19 cellular contexts compared by ENCODE assay signal in genomic region chr3:10274601-10275000, GRCh38. TPM values are rescaled to one million over a fixed set of nuclear protein-coding genes. Genes with fewer than 3 reads are reported as not detected.
DNase-seq lines count a peak whose midpoint lies in the region; ATAC-seq and TF ChIP-seq lines count a peak whose summit lies in the region.
"Had no signal": no experiment of that assay in that cellular context is flagged by ENCODE, and none has a peak within 500 bp of the region (broad histone marks: within the 10 kb centered on the region; RNA-seq: fewer than 3 reads in every experiment).

No MANE protein-coding gene starts in this region.

- peak overlapping the region; percentile 64 for H3K27ac Mint-ChIP-seq in activated T-cell treated with anti-CD3 and anti-CD28 coated beads, Interleukin-2, amount 50 U/mL, for 24 hours
- H3K27ac Mint-ChIP-seq in IgD-negative memory B cell (peak overlapping the region in 2 of 3 donors; percentile 68 to 93), T-cell (peak overlapping the region; percentile 68 to 72), neural progenitor cell (no peak overlapping the region)
- H3K27ac Mint-ChIP-seq: activated CD4-positive, alpha-beta memory T cell treated with anti-CD3 and anti-CD28 coated beads, Interleukin-2, amount 10 ng/mL, durations not matched to agents 7 days and 5 days had no signal

- H3K4me3 ChIP-seq in neutrophil (ENCODE audit: low read depth in 1 of 2, low read length in 1 of 2) (no peak overlapping the region), neural progenitor cell (no peak overlapping the region)

- H3F3A ChIP-seq in neural progenitor cell (ENCODE audit: low read depth): no peaks in the 10 kb centered on the region

- DNase-seq in activated T-cell treated with anti-CD3 and anti-CD28 coated beads, Interleukin-2, amount 50 U/mL, for 24 hours: no peak
- DNase-seq in activated T-cell treated with anti-CD3 and anti-CD28 coated beads, Interleukin-2, amount 50 U/mL, for 48 hours: no peak
- DNase-seq in T-cell: no peak
- no peak for DNase-seq in HPDE6-E6E7 (ENCODE audit: extremely low spot score)
- no peak for DNase-seq in neural progenitor cell (ENCODE audit: low spot score)
- no peak for DNase-seq in glomerular visceral epithelial cell (ENCODE audit: extremely low spot score)
- DNase-seq: activated CD4-positive, alpha-beta memory T cell treated with anti-CD3 and anti-CD28 coated beads, Interleukin-2, amount 10 ng/mL, durations not matched to agents 7 days and 5 days; amygdala; Calu3; effector CD4-positive, alpha-beta T cell; GF-D8; mesendoderm; retina; substantia nigra; SW 1271 had no signal

- no peak overlapping the region for H2AFZ ChIP-seq in neural progenitor cell (replicated peaks)

- H3K36me3 ChIP-seq in neutrophil (peaks cover 68% of the 10 kb centered on the region), neural progenitor cell (no peaks in the 10 kb centered on the region)

- H3K27ac ChIP-seq in neutrophil (peak overlapping the region; percentile 70), neural progenitor cell (no peak overlapping the region)

- H3K4me1 ChIP-seq in neutrophil (ENCODE audit: control insufficient read depth in 1 of 2, insufficient read depth in 1 of 2, low read depth in 1 of 2, low read length in 1 of 2): peaks cover 19 to 20% of the 10 kb centered on the region in 2 experiments
- no peaks in the 10 kb centered on the region for H3K4me1 ChIP-seq in neural progenitor cell

- no peaks in the 10 kb centered on the region for H3K27me3 Mint-ChIP-seq in activated T-cell treated with anti-CD3 and anti-CD28 coated beads, Interleukin-2, amount 50 U/mL, for 24 hours
- no peaks in the 10 kb centered on the region for H3K27me3 Mint-ChIP-seq in IgD-negative memory B cell
- no peaks in the 10 kb centered on the region for H3K27me3 Mint-ChIP-seq in T-cell
- no peaks in the 10 kb centered on the region for H3K27me3 Mint-ChIP-seq in neural progenitor cell (ENCODE audit: insufficient read depth, low read depth)
- H3K27me3 Mint-ChIP-seq: activated CD4-positive, alpha-beta memory T cell treated with anti-CD3 and anti-CD28 coated beads, Interleukin-2, amount 10 ng/mL, durations not matched to agents 7 days and 5 days; central memory CD8-positive, alpha-beta T cell had no signal

- CTCF ChIA-PET in T-cell (lab: Charles Lee): interaction anchor here in 1 of 2 donors (1.2 kb wide), 1 partner anchor 10 kb away, joined by 3 read pairs; no protein-coding TSS in a partner anchor

- H3K36me3 Mint-ChIP-seq in activated T-cell treated with anti-CD3 and anti-CD28 coated beads, Interleukin-2, amount 50 U/mL, for 24 hours (ENCODE audit: low read depth): peaks cover 94% of the 10 kb centered on the region
- H3K36me3 Mint-ChIP-seq in IgD-negative memory B cell (peaks cover 3% of the 10 kb centered on the region), T-cell (peaks cover 53% of the 10 kb centered on the region), neural progenitor cell (peaks cover 15% of the 10 kb centered on the region)

- H3K4me2 ChIP-seq in neural progenitor cell: no peak overlapping the region

- H3K9me3 ChIP-seq in neutrophil (no peaks in the 10 kb centered on the region), neural progenitor cell (ENCODE audit: low read depth) (no peaks in the 10 kb centered on the region)

- H4K20me1 ChIP-seq in neural progenitor cell (ENCODE audit: low read depth): peaks cover 15% of the 10 kb centered on the region

- no peaks in the 10 kb centered on the region for H3K9me3 Mint-ChIP-seq in activated T-cell treated with anti-CD3 and anti-CD28 coated beads, Interleukin-2, amount 50 U/mL, for 24 hours
- H3K9me3 Mint-ChIP-seq in IgD-negative memory B cell: no peaks in the 10 kb centered on the region
- no peaks in the 10 kb centered on the region for H3K9me3 Mint-ChIP-seq in T-cell
- H3K9me3 Mint-ChIP-seq in neural progenitor cell: no peaks in the 10 kb centered on the region
- H3K9me3 Mint-ChIP-seq: activated CD4-positive, alpha-beta memory T cell treated with anti-CD3 and anti-CD28 coated beads, Interleukin-2, amount 10 ng/mL, durations not matched to agents 7 days and 5 days; central memory CD8-positive, alpha-beta T cell had no signal

- no peak overlapping the region for H3K4me3 Mint-ChIP-seq in activated T-cell treated with anti-CD3 and anti-CD28 coated beads, Interleukin-2, amount 50 U/mL, for 24 hours
- H3K4me3 Mint-ChIP-seq in IgD-negative memory B cell: peak overlapping the region in 1 of 4 donors; percentile 9
- peak overlapping the region in 1 of 3 donors; percentile 69 for H3K4me3 Mint-ChIP-seq in T-cell
- H3K4me3 Mint-ChIP-seq in neural progenitor cell: no peak overlapping the region
- H3K4me3 Mint-ChIP-seq: activated CD4-positive, alpha-beta memory T cell treated with anti-CD3 and anti-CD28 coated beads, Interleukin-2, amount 10 ng/mL, durations not matched to agents 7 days and 5 days; central memory CD8-positive, alpha-beta T cell had no signal

- no peak for ATAC-seq in T-cell (replicated peaks in 1 of 4)

- peaks cover 20% of the 10 kb centered on the region for H3K79me2 ChIP-seq in neural progenitor cell (ENCODE audit: low read depth)

- H3K9ac ChIP-seq in neural progenitor cell: no peak overlapping the region

- POLR2A ChIA-PET in T-cell (lab: Charles Lee): interaction anchor here in 1 of 2 donors (0.5 kb wide), 1 partner anchor 258 kb away, joined by 4 read pairs; no protein-coding TSS in a partner anchor

- no peaks in the 10 kb centered on the region for H3K27me3 ChIP-seq in neutrophil
- H3K27me3 ChIP-seq in neural progenitor cell: no peaks in the 10 kb centered on the region

- peaks cover 59% of the 10 kb centered on the region for H3K4me1 Mint-ChIP-seq in activated T-cell treated with anti-CD3 and anti-CD28 coated beads, Interleukin-2, amount 50 U/mL, for 24 hours (ENCODE audit: low read depth)
- H3K4me1 Mint-ChIP-seq in IgD-negative memory B cell (peaks cover 18 to 20% (median 19%) of the 10 kb centered on the region in 3 donors), T-cell (peaks cover 41 to 54% (median 51%) of the 10 kb centered on the region in 3 donors), neural progenitor cell (peaks cover 7% of the 10 kb centered on the region)

- TF ChIP-seq CTCF in neutrophil (IDR thresholded peaks at IDR 0.05) (no peak), neural progenitor cell (IDR thresholded peaks at IDR 0.05) (no peak)

RNA-seq across cellular contexts. Expression of gene GHRL, which starts 18.1 kb away (rescaled TPM):
- 1.5 TPM for polyA plus RNA-seq in IgD-negative memory B cell
- total RNA-seq in T-cell (1 to 10 TPM in 1 of 5 donors, under 1 TPM in 3, not detected in 1; 0.29 to 1.7 (median 0.61) TPM), neural progenitor cell (ENCODE audit: low replicate concordance) (not detected in 2 replicates)
- polyA plus RNA-seq: AG04450 had no signal

RNA-seq across cellular contexts. Expression of gene TATDN2, which starts 26.3 kb away (rescaled TPM):
- 11.6 TPM for polyA plus RNA-seq in IgD-negative memory B cell
- total RNA-seq in T-cell: 10 to 100 TPM; 58.9 to 82.3 (median 79.9) TPM
- total RNA-seq in neural progenitor cell (ENCODE audit: low replicate concordance): 11.7 and 14.9 TPM in 2 replicates

RNA-seq across cellular contexts. Expression of gene SEC13, which starts 46.3 kb away (rescaled TPM):
- 111 TPM for polyA plus RNA-seq in IgD-negative memory B cell
- total RNA-seq in T-cell (10 to 100 TPM; 64.4 to 82.4 (median 71.3) TPM), neural progenitor cell (ENCODE audit: low replicate concordance) (61.2 and 91.2 TPM in 2 replicates)
